Comparison of ENCODE assay signal across 1 cellular context in genomic region chr19:54420068-54420382, GRCh38.
TF ChIP-seq lines count a peak whose summit lies in the region.

No MANE protein-coding gene starts in this region.

TF ChIP-seq in GM23338, 12 proteins besides CTCF, POLR2A, EP300 and RAD21 (continued from another document):
- TF ChIP-seq, protein P1, sequence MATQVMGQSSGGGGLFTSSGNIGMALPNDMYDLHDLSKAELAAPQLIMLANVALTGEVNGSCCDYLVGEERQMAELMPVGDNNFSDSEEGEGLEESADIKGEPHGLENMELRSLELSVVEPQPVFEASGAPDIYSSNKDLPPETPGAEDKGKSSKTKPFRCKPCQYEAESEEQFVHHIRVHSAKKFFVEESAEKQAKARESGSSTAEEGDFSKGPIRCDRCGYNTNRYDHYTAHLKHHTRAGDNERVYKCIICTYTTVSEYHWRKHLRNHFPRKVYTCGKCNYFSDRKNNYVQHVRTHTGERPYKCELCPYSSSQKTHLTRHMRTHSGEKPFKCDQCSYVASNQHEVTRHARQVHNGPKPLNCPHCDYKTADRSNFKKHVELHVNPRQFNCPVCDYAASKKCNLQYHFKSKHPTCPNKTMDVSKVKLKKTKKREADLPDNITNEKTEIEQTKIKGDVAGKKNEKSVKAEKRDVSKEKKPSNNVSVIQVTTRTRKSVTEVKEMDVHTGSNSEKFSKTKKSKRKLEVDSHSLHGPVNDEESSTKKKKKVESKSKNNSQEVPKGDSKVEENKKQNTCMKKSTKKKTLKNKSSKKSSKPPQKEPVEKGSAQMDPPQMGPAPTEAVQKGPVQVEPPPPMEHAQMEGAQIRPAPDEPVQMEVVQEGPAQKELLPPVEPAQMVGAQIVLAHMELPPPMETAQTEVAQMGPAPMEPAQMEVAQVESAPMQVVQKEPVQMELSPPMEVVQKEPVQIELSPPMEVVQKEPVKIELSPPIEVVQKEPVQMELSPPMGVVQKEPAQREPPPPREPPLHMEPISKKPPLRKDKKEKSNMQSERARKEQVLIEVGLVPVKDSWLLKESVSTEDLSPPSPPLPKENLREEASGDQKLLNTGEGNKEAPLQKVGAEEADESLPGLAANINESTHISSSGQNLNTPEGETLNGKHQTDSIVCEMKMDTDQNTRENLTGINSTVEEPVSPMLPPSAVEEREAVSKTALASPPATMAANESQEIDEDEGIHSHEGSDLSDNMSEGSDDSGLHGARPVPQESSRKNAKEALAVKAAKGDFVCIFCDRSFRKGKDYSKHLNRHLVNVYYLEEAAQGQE (IDR thresholded peaks at IDR 0.05; ENCODE audit: unreplicated experiment), result no peak
